Comparison of ENCODE assay signal across 17 cellular contexts in genomic region chr14:55927059-55927458, GRCh38.
DNase-seq lines count a peak whose midpoint lies in the region; ATAC-seq and TF ChIP-seq lines count a peak whose summit lies in the region.
"Had no signal": no experiment of that assay in that cellular context is flagged by ENCODE, and none has a peak within 500 bp of the region (broad histone marks: within the 10 kb centered on the region; RNA-seq: fewer than 3 reads in every experiment).

No MANE protein-coding gene starts in this region.

- H2BK120ac ChIP-seq in neuronal stem cell (ENCODE audit: low read depth, low read length), result no peak overlapping the region

- no peaks in the 10 kb centered on the region for H3K79me1 ChIP-seq in neuronal stem cell (ENCODE audit: low read depth, low read length)

- H3K4me2 ChIP-seq in neuronal stem cell (ENCODE audit: insufficient read depth, low read length, poor library complexity, severe bottlenecking), result no peak overlapping the region

- ATAC-seq in HG02981 (IDR thresholded peaks at IDR 0.05; ENCODE audit: unreplicated experiment), result no peak

- WGBS in neuronal stem cell (ENCODE audit: extremely low coverage in 2 of 2, insufficient read length in 2 of 2, insufficient replicate concordance in 1 of 2), 2 donors, result no CpG with 5 or more reads among the region's 2 CpGs

- H2AK5ac ChIP-seq in neuronal stem cell (ENCODE audit: low read depth, low read length), result no peak overlapping the region

- H3K27me3 ChIP-seq in AG04450 (ENCODE audit: control insufficient read depth, insufficient read depth, low read length) (peaks cover 16% of the 10 kb centered on the region), neuronal stem cell (ENCODE audit: control insufficient read depth in 3 of 3, insufficient read depth in 3 of 3, low read depth in 1 of 3, low read length in 3 of 3) (no peaks in the 10 kb centered on the region)
- H3K27me3 ChIP-seq: SJSA1 had no signal

- H3K4me1 ChIP-seq in neuronal stem cell (ENCODE audit: control insufficient read depth in 2 of 2, insufficient read depth in 1 of 2, low read depth in 1 of 2, low read length in 2 of 2), result peaks cover 7 to 32% of the 10 kb centered on the region in 2 donors
- H3K4me1 ChIP-seq: SJSA1 had no signal

- H2BK15ac ChIP-seq in neuronal stem cell (ENCODE audit: low read length), result no peak overlapping the region

- no peaks in the 10 kb centered on the region for H3K36me3 ChIP-seq in neuronal stem cell (replicated peaks in 1 of 2; ENCODE audit: control insufficient read depth in 2 of 2, insufficient read depth in 2 of 2, low read length in 2 of 2)
- H3K36me3 ChIP-seq: SJSA1 had no signal

- no peak overlapping the region for H3K23ac ChIP-seq in neuronal stem cell (ENCODE audit: low read depth, low read length, poor library complexity)

- no peak for DNase-seq in AG04450 (ENCODE audit: low read depth, low spot score)
- DNase-seq in NCI-H69 (lab: John Stamatoyannopoulos, UW), result peak; percentile 48
- peak; percentile 26 for DNase-seq in left kidney (ENCODE audit: low read depth, low spot score)
- DNase-seq in neuronal stem cell (ENCODE audit: low spot score), result peak; percentile 44
- DNase-seq in activated CD4-positive, alpha-beta T cell treated with anti-CD3 and anti-CD28 coated beads for 48 hours, result no peak
- no peak for DNase-seq in cortex of kidney (lab: John Stamatoyannopoulos, UW)
- DNase-seq in cerebellar cortex (ENCODE audit: low spot score), result no peak
- DNase-seq: Calu3, GDM1, GOT3, KBM-7, NCI-H1048, NCI-H1694 treated with DMSO at 0.1 percent for 48 hours, NCI-H446 had no signal

- H4K8ac ChIP-seq in neuronal stem cell (ENCODE audit: low read depth, low read length), result no peak overlapping the region

- H3K4me3 ChIP-seq in AG04450 (ENCODE audit: low read depth, low read length), result no peak overlapping the region
- no peak overlapping the region for H3K4me3 ChIP-seq in neuronal stem cell (ENCODE audit: low read length in 2 of 2)
- H3K4me3 ChIP-seq: SJSA1 had no signal

- POLR2A ChIA-PET in AG04450 (lab: Yijun Ruan, JAX), result no interaction called here

- H2AFZ ChIP-seq in neuronal stem cell (ENCODE audit: low read length), result peak overlapping the region; percentile 36

- no peaks in the 10 kb centered on the region for H3K9me3 ChIP-seq in AG04450 (ENCODE audit: control insufficient read depth, insufficient read depth, low read length)
- H3K9me3 ChIP-seq in neuronal stem cell (replicated peaks in 1 of 2; ENCODE audit: control insufficient read depth in 2 of 2, insufficient read depth in 1 of 2, low read depth in 1 of 2, low read length in 2 of 2), result peaks cover 0 to 2% of the 10 kb centered on the region in 2 donors
- H3K9me3 ChIP-seq: SJSA1 had no signal

- no peak overlapping the region for H2BK5ac ChIP-seq in neuronal stem cell (ENCODE audit: low read length)

- H2BK12ac ChIP-seq in neuronal stem cell (ENCODE audit: low read length), result no peak overlapping the region

- no peak overlapping the region for H4K91ac ChIP-seq in neuronal stem cell (ENCODE audit: low read depth, low read length, poor library complexity)

- H3K4ac ChIP-seq in neuronal stem cell (ENCODE audit: low read length), result no peak overlapping the region

- TF ChIP-seq CTCF in AG04450 (IDR thresholded peaks at IDR 0.05; ENCODE audit: low read depth, low read length), result no peak

- CTCF ChIA-PET in AG04450 (lab: Charles Lee), result no interaction called here

- no peak overlapping the region for H3K14ac ChIP-seq in neuronal stem cell (ENCODE audit: low read length)

- no peak overlapping the region for H3K18ac ChIP-seq in neuronal stem cell (ENCODE audit: low read length)

- no peak overlapping the region for H3K9ac ChIP-seq in neuronal stem cell (ENCODE audit: low read depth, low read length, poor library complexity)

- H3K27ac ChIP-seq in AG04450 (ENCODE audit: low read depth, low read length) (peak overlapping the region; percentile 11), neuronal stem cell (replicated peaks; ENCODE audit: low read length) (no peak overlapping the region)
- H3K27ac ChIP-seq: HL-60, SJSA1 had no signal

Comparison
In these comparisons a context has a peak if more than half of its experiments do, and no peak if none do; other contexts are left out.
1. DNase-seq: peak in NCI-H69 (single experiment), left kidney (single experiment) and neuronal stem cell (single experiment); none in AG04450 (single experiment), activated CD4-positive, alpha-beta T cell treated with anti-CD3 and anti-CD28 coated beads for 48 hours (single experiment), cortex of kidney (single experiment) and cerebellar cortex (single experiment).